20 cellular contexts compared by ENCODE assay signal in the genomic region with DNA sequence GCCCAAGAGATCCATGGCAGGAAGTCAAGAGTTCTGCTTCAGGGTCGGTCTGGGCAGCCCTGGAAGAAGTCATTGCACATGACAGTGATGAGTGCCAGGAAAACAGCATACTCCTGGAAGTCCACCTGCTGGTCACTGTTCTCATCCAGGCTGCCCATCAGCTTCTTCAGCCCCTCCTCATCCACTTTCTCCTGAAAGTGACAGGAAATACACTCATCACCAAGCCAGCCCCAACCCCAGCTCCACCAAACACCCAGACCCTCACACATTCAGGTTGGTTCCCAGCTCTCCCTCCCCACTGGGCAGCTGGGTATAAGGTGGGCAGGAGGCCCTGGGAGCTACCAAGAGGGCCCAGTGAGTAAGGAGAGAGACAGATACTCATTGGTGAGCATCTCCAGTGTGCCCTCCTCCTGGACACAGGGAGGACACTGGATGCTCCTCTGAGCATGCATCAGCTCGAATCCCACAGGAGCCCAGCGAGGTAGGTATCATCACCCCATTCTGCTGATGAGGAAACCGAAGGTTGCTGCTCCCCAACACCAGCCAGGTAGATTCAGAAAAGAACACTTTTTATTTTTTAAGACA. TPM values are rescaled to one million over a fixed set of nuclear protein-coding genes. Genes with fewer than 3 reads are reported as not detected.
A peak's percentile ranks its signal among the peaks of the same experiment; 100 is the strongest.
DNase-seq lines count a peak whose midpoint lies in the region; ATAC-seq and TF ChIP-seq lines count a peak whose summit lies in the region.
"Had no signal": no experiment of that assay in that cellular context is flagged by ENCODE, and none has a peak within 500 bp of the region (broad histone marks: within the 10 kb centered on the region; RNA-seq: fewer than 3 reads in every experiment).

No MANE protein-coding gene starts in this region.

- no peak overlapping the region for H3K4me3 Mint-ChIP-seq in activated T-cell treated with anti-CD3 and anti-CD28 coated beads, Interleukin-2, amount 50 U/mL, for 24 hours
- no peak overlapping the region for H3K4me3 Mint-ChIP-seq in activated T-cell treated with anti-CD3 and anti-CD28 coated beads, Interleukin-2, amount 50 U/mL, for 4 hours
- H3K4me3 Mint-ChIP-seq in stimulated activated effector memory CD8-positive, alpha-beta T cell treated with anti-CD3 and anti-CD28 coated beads, Interleukin-12 subunit alpha, Interleukin-12 subunit beta, amount 100 ng/mL, for 72 hours = no peak overlapping the region
- H3K4me3 Mint-ChIP-seq in activated CD8-positive, alpha-beta T cell treated with anti-CD3 and anti-CD28 coated beads for 36 hours = no peak overlapping the region

- no peak for ATAC-seq in activated T-cell treated with anti-CD3 and anti-CD28 coated beads, Interleukin-2, amount 50 U/mL, for 4 hours
- no peak for ATAC-seq in stimulated activated effector memory CD8-positive, alpha-beta T cell treated with anti-CD3 and anti-CD28 coated beads, Interleukin-12 subunit alpha, Interleukin-12 subunit beta, amount 100 ng/mL, for 72 hours
- no peak for ATAC-seq in activated CD8-positive, alpha-beta T cell treated with anti-CD3 and anti-CD28 coated beads for 36 hours
- ATAC-seq in GM19035 (IDR thresholded peaks at IDR 0.05; ENCODE audit: unreplicated experiment) = no peak
- ATAC-seq: left lobe of liver, psoas muscle had no signal

- POLR2A ChIA-PET in activated CD8-positive, alpha-beta T cell treated with anti-CD3 and anti-CD28 coated beads for 36 hours (lab: Charles Lee) = interaction anchor here (1.1 kb wide), 2 partner anchors 9 to 69 kb away, joined by 3 read pairs; no protein-coding TSS in a partner anchor

- no peaks in the 10 kb centered on the region for H3K36me3 Mint-ChIP-seq in activated T-cell treated with anti-CD3 and anti-CD28 coated beads, Interleukin-2, amount 50 U/mL, for 24 hours (ENCODE audit: low read depth)
- H3K36me3 Mint-ChIP-seq in activated T-cell treated with anti-CD3 and anti-CD28 coated beads, Interleukin-2, amount 50 U/mL, for 4 hours (ENCODE audit: insufficient read depth) = no peaks in the 10 kb centered on the region
- H3K36me3 Mint-ChIP-seq in stimulated activated effector memory CD8-positive, alpha-beta T cell treated with anti-CD3 and anti-CD28 coated beads, Interleukin-12 subunit alpha, Interleukin-12 subunit beta, amount 100 ng/mL, for 72 hours = peaks cover 6% of the 10 kb centered on the region
- no peaks in the 10 kb centered on the region for H3K36me3 Mint-ChIP-seq in activated CD8-positive, alpha-beta T cell treated with anti-CD3 and anti-CD28 coated beads for 36 hours (ENCODE audit: low read depth)

- DNase-seq in activated T-cell treated with anti-CD3 and anti-CD28 coated beads, Interleukin-2, amount 50 U/mL, for 24 hours = no peak
- no peak for DNase-seq in activated T-cell treated with anti-CD3 and anti-CD28 coated beads, Interleukin-2, amount 50 U/mL, for 4 hours
- peak; percentile 76 for DNase-seq in epithelial cell of esophagus (ENCODE audit: low read depth)
- no peak for DNase-seq in stimulated activated effector memory CD8-positive, alpha-beta T cell treated with anti-CD3 and anti-CD28 coated beads, Interleukin-12 subunit alpha, Interleukin-12 subunit beta, amount 100 ng/mL, for 72 hours (ENCODE audit: low spot score in 2 of 2)
- DNase-seq in activated CD8-positive, alpha-beta T cell treated with anti-CD3 and anti-CD28 coated beads for 36 hours = no peak
- DNase-seq: activated CD4-positive, CD25-positive, alpha-beta regulatory T cell treated with anti-CD3 and anti-CD28 coated beads, Interleukin-2, amount 50 U/mL, for 72 hours; activated effector memory CD4-positive, alpha-beta T cell treated with anti-CD3 and anti-CD28 coated beads, Interleukin-2, amount 50 U/mL, for 16 hours; amniotic stem cell; Calu3; KBM-7; MV-4-11; NCI-H1930; RPMI8226; stimulated activated CD4-positive, alpha-beta T cell treated with anti-CD3 and anti-CD28 coated beads, Interleukin-4, amount 100 ng/mL, for 4 hours had no signal

- intact Hi-C loops in activated CD8-positive, alpha-beta T cell treated with anti-CD3 and anti-CD28 coated beads for 36 hours (cut with micrococcal nuclease) = no loop called here

- CTCF ChIA-PET in activated CD8-positive, alpha-beta T cell treated with anti-CD3 and anti-CD28 coated beads for 36 hours (lab: Charles Lee) = interaction anchor here (0.7 to 7.1 kb wide), 7 partner anchors 7 to 67 kb away, joined by 3 to 49 read pairs (median 4); a partner anchor contains a TSS

- TF ChIP-seq CTCF in epithelial cell of esophagus (IDR thresholded peaks at IDR 0.05; ENCODE audit: insufficient read depth, low read depth, low read length, missing control alignments) = no peak
- no peak for TF ChIP-seq CTCF in activated CD8-positive, alpha-beta T cell treated with anti-CD3 and anti-CD28 coated beads for 36 hours (IDR thresholded peaks at IDR 0.05)

- H3K9me3 Mint-ChIP-seq in activated T-cell treated with anti-CD3 and anti-CD28 coated beads, Interleukin-2, amount 50 U/mL, for 24 hours = no peaks in the 10 kb centered on the region
- no peaks in the 10 kb centered on the region for H3K9me3 Mint-ChIP-seq in activated T-cell treated with anti-CD3 and anti-CD28 coated beads, Interleukin-2, amount 50 U/mL, for 4 hours
- H3K9me3 Mint-ChIP-seq in stimulated activated effector memory CD8-positive, alpha-beta T cell treated with anti-CD3 and anti-CD28 coated beads, Interleukin-12 subunit alpha, Interleukin-12 subunit beta, amount 100 ng/mL, for 72 hours = no peaks in the 10 kb centered on the region
- H3K9me3 Mint-ChIP-seq in activated CD8-positive, alpha-beta T cell treated with anti-CD3 and anti-CD28 coated beads for 36 hours = no peaks in the 10 kb centered on the region

- H3K4me3 ChIP-seq in epithelial cell of esophagus (ENCODE audit: low read length) = peak overlapping the region; percentile 96
- H3K4me3 ChIP-seq: BLaER1 treated with 17β-estradiol and CSF1 and Interleukin-3, amounts not matched to agents 10 nM and 100 nM; psoas muscle had no signal

- H3K4me1 Mint-ChIP-seq in activated T-cell treated with anti-CD3 and anti-CD28 coated beads, Interleukin-2, amount 50 U/mL, for 24 hours (ENCODE audit: low read depth) = peaks cover 12% of the 10 kb centered on the region
- peaks cover 12% of the 10 kb centered on the region for H3K4me1 Mint-ChIP-seq in activated T-cell treated with anti-CD3 and anti-CD28 coated beads, Interleukin-2, amount 50 U/mL, for 4 hours (ENCODE audit: low read depth)
- peaks cover 15% of the 10 kb centered on the region for H3K4me1 Mint-ChIP-seq in stimulated activated effector memory CD8-positive, alpha-beta T cell treated with anti-CD3 and anti-CD28 coated beads, Interleukin-12 subunit alpha, Interleukin-12 subunit beta, amount 100 ng/mL, for 72 hours
- H3K4me1 Mint-ChIP-seq in activated CD8-positive, alpha-beta T cell treated with anti-CD3 and anti-CD28 coated beads for 36 hours (ENCODE audit: low read depth) = peaks cover 12% of the 10 kb centered on the region

- peak overlapping the region; percentile 40 for H3K27ac Mint-ChIP-seq in activated T-cell treated with anti-CD3 and anti-CD28 coated beads, Interleukin-2, amount 50 U/mL, for 24 hours
- H3K27ac Mint-ChIP-seq in stimulated activated effector memory CD8-positive, alpha-beta T cell treated with anti-CD3 and anti-CD28 coated beads, Interleukin-12 subunit alpha, Interleukin-12 subunit beta, amount 100 ng/mL, for 72 hours = peak overlapping the region; percentile 83
- H3K27ac Mint-ChIP-seq in activated CD8-positive, alpha-beta T cell treated with anti-CD3 and anti-CD28 coated beads for 36 hours = no peak overlapping the region

- H3K27me3 Mint-ChIP-seq in activated T-cell treated with anti-CD3 and anti-CD28 coated beads, Interleukin-2, amount 50 U/mL, for 24 hours = no peaks in the 10 kb centered on the region
- H3K27me3 Mint-ChIP-seq in activated T-cell treated with anti-CD3 and anti-CD28 coated beads, Interleukin-2, amount 50 U/mL, for 4 hours (ENCODE audit: low read depth) = no peaks in the 10 kb centered on the region
- H3K27me3 Mint-ChIP-seq in activated CD8-positive, alpha-beta T cell treated with anti-CD3 and anti-CD28 coated beads for 36 hours = no peaks in the 10 kb centered on the region

RNA-seq across cellular contexts. Expression of a gene that starts 4.2 kb away (rescaled TPM):
- 1 to 10 TPM in 1 of 3 donors, under 1 TPM in 2; 0.40 to 1.2 (median 0.76) TPM for total RNA-seq in activated T-cell treated with anti-CD3 and anti-CD28 coated beads, Interleukin-2, amount 50 U/mL, for 4 hours
- total RNA-seq in activated CD8-positive, alpha-beta T cell treated with anti-CD3 and anti-CD28 coated beads for 36 hours = under 1 TPM in 1 of 2 experiments, not detected in 1; 0.50 TPM

RNA-seq across cellular contexts. Expression of a gene that starts 12.4 kb away (rescaled TPM):
- not detected for total RNA-seq in activated T-cell treated with anti-CD3 and anti-CD28 coated beads, Interleukin-2, amount 50 U/mL, for 4 hours
- total RNA-seq in activated CD8-positive, alpha-beta T cell treated with anti-CD3 and anti-CD28 coated beads for 36 hours = not detected
- total RNA-seq: Calu3, left lobe of liver had no signal

RNA-seq across cellular contexts. Expression of a gene that starts 15.9 kb away (rescaled TPM):
- total RNA-seq in activated T-cell treated with anti-CD3 and anti-CD28 coated beads, Interleukin-2, amount 50 U/mL, for 4 hours = 10 to 100 TPM; 19.6 to 40.3 (median 21.7) TPM
- total RNA-seq in activated CD8-positive, alpha-beta T cell treated with anti-CD3 and anti-CD28 coated beads for 36 hours = 100 to 1,000 TPM; 109 to 118 TPM

RNA-seq across cellular contexts. Expression of a gene that starts 20.8 kb away (rescaled TPM):
- total RNA-seq in activated T-cell treated with anti-CD3 and anti-CD28 coated beads, Interleukin-2, amount 50 U/mL, for 4 hours = 1 to 10 TPM in 1 of 3 donors, under 1 TPM in 2; 0.74 to 2.5 (median 0.95) TPM
- 1 to 10 TPM; 1.1 to 1.2 TPM for total RNA-seq in activated CD8-positive, alpha-beta T cell treated with anti-CD3 and anti-CD28 coated beads for 36 hours
- total RNA-seq: Calu3, cardiac septum, glomerular endothelial cell, left lobe of liver, psoas muscle had no signal

RNA-seq across cellular contexts. Expression of a gene that starts 25.7 kb away (rescaled TPM):
- 100 to 1,000 TPM; 133 to 188 (median 134) TPM for total RNA-seq in activated T-cell treated with anti-CD3 and anti-CD28 coated beads, Interleukin-2, amount 50 U/mL, for 4 hours
- 100 to 1,000 TPM; 200 to 211 TPM for total RNA-seq in activated CD8-positive, alpha-beta T cell treated with anti-CD3 and anti-CD28 coated beads for 36 hours
